ENCODE assay signal across 1 cellular context in the genomic region with DNA sequence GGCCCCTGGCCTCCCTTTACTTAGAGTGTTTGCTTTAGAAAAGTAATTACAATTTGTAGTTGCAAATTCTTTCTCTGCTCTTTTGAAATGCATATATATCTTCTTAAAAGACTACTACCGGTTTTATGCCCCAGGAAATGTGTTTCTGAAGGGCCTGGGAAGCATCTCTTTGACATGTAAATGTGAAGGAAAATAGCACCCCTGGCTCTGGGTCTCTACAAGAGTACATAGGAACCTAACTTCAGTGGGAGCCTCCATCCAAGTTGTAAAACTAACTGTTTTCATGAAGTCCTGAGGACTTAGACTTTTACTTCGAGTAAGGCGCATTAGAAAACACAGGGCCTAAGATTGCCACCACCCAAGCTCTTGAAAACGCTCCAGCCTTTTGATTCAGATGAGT.
TF ChIP-seq lines count a peak whose summit lies in the region.

No MANE protein-coding gene starts in this region.

TF ChIP-seq in GM23338, 12 proteins besides CTCF, POLR2A, EP300 and RAD21 (continued from another document):
- TF ChIP-seq, protein P1, sequence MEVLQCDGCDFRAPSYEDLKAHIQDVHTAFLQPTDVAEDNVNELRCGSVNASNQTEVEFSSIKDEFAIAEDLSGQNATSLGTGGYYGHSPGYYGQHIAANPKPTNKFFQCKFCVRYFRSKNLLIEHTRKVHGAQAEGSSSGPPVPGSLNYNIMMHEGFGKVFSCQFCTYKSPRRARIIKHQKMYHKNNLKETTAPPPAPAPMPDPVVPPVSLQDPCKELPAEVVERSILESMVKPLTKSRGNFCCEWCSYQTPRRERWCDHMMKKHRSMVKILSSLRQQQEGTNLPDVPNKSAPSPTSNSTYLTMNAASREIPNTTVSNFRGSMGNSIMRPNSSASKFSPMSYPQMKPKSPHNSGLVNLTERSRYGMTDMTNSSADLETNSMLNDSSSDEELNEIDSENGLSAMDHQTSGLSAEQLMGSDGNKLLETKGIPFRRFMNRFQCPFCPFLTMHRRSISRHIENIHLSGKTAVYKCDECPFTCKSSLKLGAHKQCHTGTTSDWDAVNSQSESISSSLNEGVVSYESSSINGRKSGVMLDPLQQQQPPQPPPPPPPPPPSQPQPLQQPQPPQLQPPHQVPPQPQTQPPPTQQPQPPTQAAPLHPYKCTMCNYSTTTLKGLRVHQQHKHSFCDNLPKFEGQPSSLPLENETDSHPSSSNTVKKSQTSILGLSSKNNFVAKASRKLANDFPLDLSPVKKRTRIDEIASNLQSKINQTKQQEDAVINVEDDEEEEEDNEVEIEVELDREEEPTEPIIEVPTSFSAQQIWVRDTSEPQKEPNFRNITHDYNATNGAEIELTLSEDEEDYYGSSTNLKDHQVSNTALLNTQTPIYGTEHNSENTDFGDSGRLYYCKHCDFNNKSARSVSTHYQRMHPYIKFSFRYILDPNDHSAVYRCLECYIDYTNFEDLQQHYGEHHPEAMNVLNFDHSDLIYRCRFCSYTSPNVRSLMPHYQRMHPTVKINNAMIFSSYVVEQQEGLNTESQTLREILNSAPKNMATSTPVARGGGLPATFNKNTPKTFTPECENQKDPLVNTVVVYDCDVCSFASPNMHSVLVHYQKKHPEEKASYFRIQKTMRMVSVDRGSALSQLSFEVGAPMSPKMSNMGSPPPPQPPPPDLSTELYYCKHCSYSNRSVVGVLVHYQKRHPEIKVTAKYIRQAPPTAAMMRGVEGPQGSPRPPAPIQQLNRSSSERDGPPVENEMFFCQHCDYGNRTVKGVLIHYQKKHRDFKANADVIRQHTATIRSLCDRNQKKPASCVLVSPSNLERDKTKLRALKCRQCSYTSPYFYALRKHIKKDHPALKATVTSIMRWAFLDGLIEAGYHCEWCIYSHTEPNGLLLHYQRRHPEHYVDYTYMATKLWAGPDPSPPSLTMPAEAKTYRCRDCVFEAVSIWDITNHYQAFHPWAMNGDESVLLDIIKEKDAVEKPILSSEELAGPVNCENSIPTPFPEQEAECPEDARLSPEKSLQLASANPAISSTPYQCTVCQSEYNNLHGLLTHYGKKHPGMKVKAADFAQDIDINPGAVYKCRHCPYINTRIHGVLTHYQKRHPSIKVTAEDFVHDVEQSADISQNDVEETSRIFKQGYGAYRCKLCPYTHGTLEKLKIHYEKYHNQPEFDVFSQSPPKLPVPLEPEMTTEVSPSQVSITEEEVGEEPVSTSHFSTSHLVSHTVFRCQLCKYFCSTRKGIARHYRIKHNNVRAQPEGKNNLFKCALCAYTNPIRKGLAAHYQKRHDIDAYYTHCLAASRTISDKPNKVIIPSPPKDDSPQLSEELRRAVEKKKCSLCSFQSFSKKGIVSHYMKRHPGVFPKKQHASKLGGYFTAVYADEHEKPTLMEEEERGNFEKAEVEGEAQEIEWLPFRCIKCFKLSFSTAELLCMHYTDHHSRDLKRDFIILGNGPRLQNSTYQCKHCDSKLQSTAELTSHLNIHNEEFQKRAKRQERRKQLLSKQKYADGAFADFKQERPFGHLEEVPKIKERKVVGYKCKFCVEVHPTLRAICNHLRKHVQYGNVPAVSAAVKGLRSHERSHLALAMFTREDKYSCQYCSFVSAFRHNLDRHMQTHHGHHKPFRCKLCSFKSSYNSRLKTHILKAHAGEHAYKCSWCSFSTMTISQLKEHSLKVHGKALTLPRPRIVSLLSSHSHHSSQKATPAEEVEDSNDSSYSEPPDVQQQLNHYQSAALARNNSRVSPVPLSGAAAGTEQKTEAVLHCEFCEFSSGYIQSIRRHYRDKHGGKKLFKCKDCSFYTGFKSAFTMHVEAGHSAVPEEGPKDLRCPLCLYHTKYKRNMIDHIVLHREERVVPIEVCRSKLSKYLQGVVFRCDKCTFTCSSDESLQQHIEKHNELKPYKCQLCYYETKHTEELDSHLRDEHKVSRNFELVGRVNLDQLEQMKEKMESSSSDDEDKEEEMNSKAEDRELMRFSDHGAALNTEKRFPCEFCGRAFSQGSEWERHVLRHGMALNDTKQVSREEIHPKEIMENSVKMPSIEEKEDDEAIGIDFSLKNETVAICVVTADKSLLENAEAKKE (CRISPR knock-in tag; IDR thresholded peaks at IDR 0.05) = no peak
